31 cellular contexts compared by ENCODE assay signal in genomic region chrX:883588-883987, GRCh38.
"Had no signal": no experiment of that assay in that cellular context is flagged by ENCODE, and none has a peak within 500 bp of the region (broad histone marks: within the 10 kb centered on the region; RNA-seq: fewer than 3 reads in every experiment).

No MANE protein-coding gene starts in this region.

- H3K27ac ChIP-seq: coronary artery, esophagus squamous epithelium, heart right ventricle, lower lobe of right lung, prostate gland, right atrium auricular region, thoracic aorta, tibial nerve, upper lobe of left lung, uterus had no signal

- FAIRE-seq: endometrium had no signal

- H3K4me1 Mint-ChIP-seq: immature natural killer cell; natural killer cell; neural crest cell; stimulated activated memory B cell treated with anti-CD40 and anti-IgM and Interleukin-4, amounts not matched to agents 10 μg/mL and 1 μg/mL and 100 μg/mL, for 72 hours had no signal

- H3K4me3 Mint-ChIP-seq: immature natural killer cell; natural killer cell; neural crest cell; stimulated activated memory B cell treated with anti-CD40 and anti-IgM and Interleukin-4, amounts not matched to agents 10 μg/mL and 1 μg/mL and 100 μg/mL, for 72 hours; stimulated activated naive CD8-positive, alpha-beta T cell treated with anti-CD3 and anti-CD28 coated beads, Interleukin-15, Interleukin-2, amounts not matched to agents 100 ng/mL and 50 ng/mL, for 24 hours had no signal

- H3K27ac Mint-ChIP-seq: immature natural killer cell; natural killer cell; stimulated activated memory B cell treated with anti-CD40 and anti-IgM and Interleukin-4, amounts not matched to agents 10 μg/mL and 1 μg/mL and 100 μg/mL, for 72 hours; stimulated activated naive CD8-positive, alpha-beta T cell treated with anti-CD3 and anti-CD28 coated beads, Interleukin-15, Interleukin-2, amounts not matched to agents 100 ng/mL and 50 ng/mL, for 24 hours had no signal

- H3K4me3 ChIP-seq: coronary artery, esophagus squamous epithelium, heart right ventricle, lower lobe of right lung, prostate gland, right atrium auricular region, smooth muscle cell, thoracic aorta, tibial nerve, upper lobe of left lung, uterus had no signal

- H3K4me1 ChIP-seq: esophagus squamous epithelium, heart right ventricle, lower lobe of right lung, prostate gland, right atrium auricular region, tibial nerve, upper lobe of left lung, uterus had no signal

- H3K27me3 ChIP-seq: esophagus squamous epithelium, heart right ventricle, right atrium auricular region, tibial nerve, upper lobe of left lung, uterus had no signal

- H3K9me3 ChIP-seq: lower lobe of right lung, prostate gland, thoracic aorta, upper lobe of left lung, uterus had no signal

- H3K36me3 ChIP-seq: esophagus squamous epithelium, heart right ventricle, lower lobe of right lung, prostate gland, right atrium auricular region, thoracic aorta, tibial nerve, upper lobe of left lung, uterus had no signal

- H3K9me3 Mint-ChIP-seq: neural crest cell had no signal

- DNase-seq: dermis blood vessel endothelial cell; effector memory CD4-positive, alpha-beta T cell; erythroblast; esophagus squamous epithelium; foreskin melanocyte; glutamatergic neuron; heart right ventricle; hypothalamus; immature natural killer cell; islet precursor cell; kidney glomerular epithelial cell; left colon; left ventricle myocardium superior; lower lobe of right lung; natural killer cell; stimulated activated CD4-positive, alpha-beta T cell treated with anti-CD3 and anti-CD28 coated beads, Interleukin-12 subunit alpha, Interleukin-12 subunit beta, amount 100 ng/mL, for 4 hours; stimulated activated CD4-positive, alpha-beta T cell treated with anti-CD3 and anti-CD28 coated beads, Interleukin-2, amount 100 ng/mL, for 24 hours; stimulated activated CD4-positive, alpha-beta T cell treated with anti-CD3 and anti-CD28 coated beads, Interleukin-4, amount 100 ng/mL, for 24 hours; uterus had no signal

- H3K4me2 ChIP-seq: smooth muscle cell had no signal

- ATAC-seq: heart right ventricle; left colon; left ventricle myocardium superior; lower lobe of right lung; natural killer cell; sciatic nerve; stimulated activated memory B cell treated with anti-CD40 and anti-IgM and Interleukin-4, amounts not matched to agents 10 μg/mL and 1 μg/mL and 100 μg/mL, for 72 hours had no signal

- H3K36me3 Mint-ChIP-seq: immature natural killer cell; natural killer cell; stimulated activated memory B cell treated with anti-CD40 and anti-IgM and Interleukin-4, amounts not matched to agents 10 μg/mL and 1 μg/mL and 100 μg/mL, for 72 hours had no signal
